In the genomic region with DNA sequence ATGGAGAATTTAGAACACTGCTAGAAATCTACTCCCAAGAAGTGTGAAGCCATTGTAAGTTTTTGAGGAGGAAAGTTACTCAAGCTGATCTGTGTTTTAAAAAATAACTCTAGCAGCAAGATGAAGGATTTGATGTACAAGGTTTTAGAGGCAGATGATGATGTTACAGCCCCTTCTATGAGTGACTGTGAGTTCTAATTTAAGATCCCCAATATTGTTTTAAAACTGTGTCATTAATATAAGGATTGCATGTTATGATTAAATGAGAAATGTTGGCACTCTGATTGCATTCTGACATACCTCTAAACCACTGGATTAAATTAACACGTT, we compare ENCODE assay signal across 17 cellular contexts.
"Had no signal": no experiment of that assay in that cellular context is flagged by ENCODE, and none has a peak within 500 bp of the region (broad histone marks: within the 10 kb centered on the region; RNA-seq: fewer than 3 reads in every experiment).

No MANE protein-coding gene starts in this region.

- H3K4me3 ChIP-seq: lung, tibial nerve had no signal

- H3K9me3 Mint-ChIP-seq: activated naive CD8-positive, alpha-beta T cell treated with anti-CD3 and anti-CD28 coated beads, Interleukin-2, amount 10 ng/mL, durations not matched to agents 7 days and 5 days; effector memory CD8-positive, alpha-beta T cell; T-helper 2 cell treated with Interferon-gamma antibody and Interleukin-4, amounts not matched to agents 5 μg/mL and 100 μg/mL, for 36 hours had no signal

- H3K36me3 Mint-ChIP-seq: activated naive CD8-positive, alpha-beta T cell treated with anti-CD3 and anti-CD28 coated beads, Interleukin-2, amount 10 ng/mL, durations not matched to agents 7 days and 5 days had no signal

- DNase-seq: activated CD4-positive, alpha-beta T cell treated with anti-CD3 and anti-CD28 coated beads, Interleukin-2, amount 10 ng/mL, durations not matched to agents 24 days and 14 days; activated CD4-positive, CD25-positive, alpha-beta regulatory T cell; activated CD8-positive, alpha-beta memory T cell treated with anti-CD3 and anti-CD28 coated beads, Interleukin-2, amount 50 U/mL, for 4 hours; activated CD8-positive, alpha-beta T cell treated with anti-CD3 and anti-CD28 coated beads, Interleukin-2, amount 10 ng/mL, durations not matched to agents 7 days and 5 days; activated naive CD8-positive, alpha-beta T cell treated with anti-CD3 and anti-CD28 coated beads, Interleukin-2, amount 10 ng/mL, durations not matched to agents 7 days and 5 days; activated T-cell treated with anti-CD3 and anti-CD28 coated beads, Interleukin-2, amount 50 U/mL, for 72 hours; anterior cingulate cortex; cerebellar nuclear complex; effector memory CD8-positive, alpha-beta T cell; left colon; stimulated activated CD4-positive, alpha-beta T cell treated with anti-CD3 and anti-CD28 coated beads, Interleukin-4, amount 100 ng/mL, for 1 hour; stimulated activated naive CD4-positive, alpha-beta T cell had no signal

- H3K4me3 Mint-ChIP-seq: activated CD4-positive, alpha-beta T cell treated with anti-CD3 and anti-CD28 coated beads, Interleukin-2, amount 10 ng/mL, durations not matched to agents 24 days and 14 days; activated CD8-positive, alpha-beta T cell treated with anti-CD3 and anti-CD28 coated beads, Interleukin-2, amount 10 ng/mL, durations not matched to agents 7 days and 5 days; activated naive CD8-positive, alpha-beta T cell treated with anti-CD3 and anti-CD28 coated beads, Interleukin-2, amount 10 ng/mL, durations not matched to agents 7 days and 5 days; activated T-cell treated with anti-CD3 and anti-CD28 coated beads, Interleukin-2, amount 50 U/mL, for 72 hours; effector memory CD8-positive, alpha-beta T cell; T-helper 2 cell treated with Interferon-gamma antibody and Interleukin-4, amounts not matched to agents 5 μg/mL and 100 μg/mL, for 36 hours had no signal

- H3K9me3 ChIP-seq: tibial nerve had no signal

- H3K27ac Mint-ChIP-seq: activated CD4-positive, alpha-beta T cell treated with anti-CD3 and anti-CD28 coated beads, Interleukin-2, amount 10 ng/mL, durations not matched to agents 24 days and 14 days; activated CD8-positive, alpha-beta T cell treated with anti-CD3 and anti-CD28 coated beads, Interleukin-2, amount 10 ng/mL, durations not matched to agents 7 days and 5 days; activated T-cell treated with anti-CD3 and anti-CD28 coated beads, Interleukin-2, amount 50 U/mL, for 72 hours; effector memory CD8-positive, alpha-beta T cell; T-helper 2 cell treated with Interferon-gamma antibody and Interleukin-4, amounts not matched to agents 5 μg/mL and 100 μg/mL, for 36 hours had no signal

- H3K36me3 ChIP-seq: tibial nerve had no signal

- H3K4me1 ChIP-seq: tibial nerve had no signal

- H3K27ac ChIP-seq: epithelial cell of prostate, tibial nerve had no signal

- ATAC-seq: activated CD8-positive, alpha-beta T cell treated with anti-CD3 and anti-CD28 coated beads, Interleukin-2, amount 10 ng/mL, durations not matched to agents 7 days and 5 days; effector memory CD8-positive, alpha-beta T cell; left colon had no signal

- FAIRE-seq: islet of Langerhans had no signal

- H3K27me3 ChIP-seq: tibial nerve had no signal
